ENCODE assay signal across 29 cellular contexts in genomic region chr6:157128235-157128761, GRCh38.
A peak's percentile ranks its signal among the peaks of the same experiment; 100 is the strongest.
DNase-seq lines count a peak whose midpoint lies in the region; ATAC-seq, FAIRE-seq and TF ChIP-seq lines count a peak whose summit lies in the region.
"Had no signal": no experiment of that assay in that cellular context is flagged by ENCODE, and none has a peak within 500 bp of the region (broad histone marks: within the 10 kb centered on the region; RNA-seq: fewer than 3 reads in every experiment).

No MANE protein-coding gene starts in this region.

- H3K9ac ChIP-seq in endothelial cell of umbilical vein (replicated peaks; ENCODE audit: extremely low read depth, insufficient read depth, low read length) (no peak overlapping the region), smooth muscle cell (ENCODE audit: low read depth) (no peak overlapping the region)

- H3K9me1 ChIP-seq in endothelial cell of umbilical vein (replicated peaks; ENCODE audit: control insufficient read depth, extremely low read depth, insufficient read depth, low read length) = no peaks in the 10 kb centered on the region

- intact Hi-C loops in endothelial cell of umbilical vein (cut with micrococcal nuclease) (no loop called here), posterior vena cava (cut with DNase I) (no loop called here)

- H3K27me3 ChIP-seq in endothelial cell of umbilical vein (ENCODE audit: control insufficient read depth in 2 of 2, insufficient read depth in 2 of 2, low read length in 2 of 2) = no peaks in the 10 kb centered on the region
- H3K27me3 ChIP-seq in smooth muscle cell (ENCODE audit: low read depth) = no peaks in the 10 kb centered on the region
- H3K27me3 ChIP-seq: esophagus muscularis mucosa, foreskin keratinocyte had no signal

- WGBS in smooth muscle cell (ENCODE audit: low lambda C conversion rate) = 95% methylated on average over 5 of the region's 5 CpGs

- H3K27ac ChIP-seq in endothelial cell of umbilical vein (ENCODE audit: insufficient read depth, low read depth, low read length) (peak overlapping the region; percentile 80), smooth muscle cell (ENCODE audit: low read depth) (peak overlapping the region; percentile 11)
- H3K27ac ChIP-seq: C4-2B, esophagus muscularis mucosa, foreskin keratinocyte, WERI-Rb-1 had no signal

- no peak overlapping the region for H3K4me2 ChIP-seq in endothelial cell of umbilical vein (ENCODE audit: insufficient read depth, low read length)
- H3K4me2 ChIP-seq in smooth muscle cell = no peak overlapping the region

- H3K4me3 ChIP-seq in endothelial cell of umbilical vein (replicated peaks in 1 of 3; ENCODE audit: insufficient read depth in 1 of 3, low read depth in 1 of 3, low read length in 3 of 3) (no peak overlapping the region), smooth muscle cell (no peak overlapping the region)
- H3K4me3 ChIP-seq: esophagus muscularis mucosa had no signal

- H3K4me1 ChIP-seq in endothelial cell of umbilical vein (ENCODE audit: control insufficient read depth, extremely low read depth, insufficient read depth, low read length) (peaks cover 17% of the 10 kb centered on the region), smooth muscle cell (ENCODE audit: low read depth) (no peaks in the 10 kb centered on the region)

- H3K9me3 ChIP-seq in endothelial cell of umbilical vein (replicated peaks; ENCODE audit: control insufficient read depth, insufficient read depth, low read length) = no peaks in the 10 kb centered on the region
- no peaks in the 10 kb centered on the region for H3K9me3 ChIP-seq in smooth muscle cell (replicated peaks; ENCODE audit: low read depth)
- H3K9me3 ChIP-seq: esophagus muscularis mucosa had no signal

- DNase-seq in GM12891 (ENCODE audit: insufficient read length, low spot score) = no peak
- peak; percentile 18 for DNase-seq in MV-4-11 (lab: John Stamatoyannopoulos, UW)
- DNase-seq in endothelial cell of umbilical vein (ENCODE audit: low read depth, low spot score) = peak; percentile 17
- no peak for DNase-seq in smooth muscle cell (lab: John Stamatoyannopoulos, UW; ENCODE audit: unreplicated experiment)
- no peak for DNase-seq in activated CD8-positive, alpha-beta memory T cell treated with anti-CD3 and anti-CD28 coated beads, Interleukin-2, amount 50 U/mL, for 48 hours
- no peak for DNase-seq in posterior vena cava (ENCODE audit: low spot score)
- DNase-seq: activated CD8-positive, alpha-beta memory T cell treated with anti-CD3 and anti-CD28 coated beads, Interleukin-2, amount 10 ng/mL, durations not matched to agents 7 days and 5 days; activated naive CD4-positive, alpha-beta T cell treated with anti-CD3 and anti-CD28 coated beads for 36 hours; activated T-cell treated with anti-CD3 and anti-CD28 coated beads, Interleukin-2, amount 50 U/mL, for 72 hours; amygdala; DND-41; endodermal cell; foreskin keratinocyte; GOT3; mesendoderm; NCI-H1417; NCI-H2029 treated with DMSO at 0.1 percent for 48 hours; NCI-H345; NCI-H748 treated with DMSO at 0.1 percent for 48 hours; stimulated activated CD4-positive, alpha-beta T cell treated with anti-CD3 and anti-CD28 coated beads, Interleukin-2, amount 100 ng/mL, for 24 hours; SW 1271; T-helper 9 cell; WERI-Rb-1 had no signal

- H4K20me1 ChIP-seq in endothelial cell of umbilical vein (replicated peaks; ENCODE audit: control insufficient read depth, extremely low read depth, insufficient read depth, low read length) (no peaks in the 10 kb centered on the region), smooth muscle cell (ENCODE audit: low read depth) (peaks cover 20% of the 10 kb centered on the region)

- TF ChIP-seq POLR2A in GM12891 (IDR thresholded peaks at IDR 0.05; ENCODE audit: low read depth, low read length) (no peak), endothelial cell of umbilical vein (IDR thresholded peaks at IDR 0.05; ENCODE audit: low read depth, low read length) (no peak)

- H3F3A ChIP-seq in smooth muscle cell (ENCODE audit: low read depth) = no peaks in the 10 kb centered on the region

- POLR2A ChIA-PET in endothelial cell of umbilical vein (lab: Charles Lee) = interaction anchor here (0.7 to 0.9 kb wide), 2 partner anchors 16 to 74 kb away, joined by 3 read pairs; no protein-coding TSS in a partner anchor

- dilution Hi-C loops in endothelial cell of umbilical vein (cut with MboI; ENCODE audit: extremely low pct_ligation_motif_present, low sequenced_read_pairs) = no loop called here

- CTCF ChIA-PET in endothelial cell of umbilical vein (lab: Charles Lee) = interaction anchor here (0.8 to 3.6 kb wide), 8 partner anchors 11 to 94 kb away, joined by 3 to 14 read pairs (median 5); no protein-coding TSS in a partner anchor

- no peak overlapping the region for H2AFZ ChIP-seq in endothelial cell of umbilical vein (ENCODE audit: low read depth, low read length)
- no peak overlapping the region for H2AFZ ChIP-seq in smooth muscle cell (ENCODE audit: low read depth)

- TF ChIP-seq CTCF in endothelial cell of umbilical vein (IDR thresholded peaks at IDR 0.05; ENCODE audit: extremely low read depth in 1 of 2, insufficient read depth in 1 of 2, low read depth in 1 of 2, low read length in 2 of 2) = no peak
- no peak for TF ChIP-seq CTCF in smooth muscle cell (IDR thresholded peaks at IDR 0.05; ENCODE audit: borderline replicate concordance, insufficient read depth, poor library complexity, severe bottlenecking)

- H3K79me2 ChIP-seq in endothelial cell of umbilical vein (ENCODE audit: control insufficient read depth, insufficient read depth, low read length) (no peaks in the 10 kb centered on the region), smooth muscle cell (ENCODE audit: low read depth) (peaks cover 7% of the 10 kb centered on the region)

- FAIRE-seq in GM12891 (lab: Jason Lieb, UNC) (no peak), endothelial cell of umbilical vein (lab: Jason Lieb, UNC) (peak; percentile 74)
- FAIRE-seq: bronchial epithelial cell, RCC 7860 had no signal

- H3K36me3 ChIP-seq in endothelial cell of umbilical vein (ENCODE audit: control insufficient read depth in 2 of 2, extremely low read depth in 1 of 2, insufficient read depth in 2 of 2, low read length in 2 of 2) = peaks cover 0 to 3% of the 10 kb centered on the region in 2 experiments
- peaks cover under 1% of the 10 kb centered on the region for H3K36me3 ChIP-seq in smooth muscle cell (ENCODE audit: low read depth)

- no peak for ATAC-seq in GM21423 (IDR thresholded peaks at IDR 0.05; ENCODE audit: unreplicated experiment)
- ATAC-seq: activated CD8-positive, alpha-beta memory T cell treated with anti-CD3 and anti-CD28 coated beads, Interleukin-2, amount 10 ng/mL, durations not matched to agents 7 days and 5 days; activated T-cell treated with anti-CD3 and anti-CD28 coated beads, Interleukin-2, amount 50 U/mL, for 72 hours; foreskin keratinocyte; left lobe of liver had no signal

- no TSS peak for BruUV-seq in endothelial cell of umbilical vein (replicated peaks; lab: Mats Ljungman, UMichigan)

TF ChIP-seq in GM12891, 5 proteins besides CTCF, POLR2A, EP300 and RAD21:
- TF ChIP-seq POU2F2 (IDR thresholded peaks at IDR 0.05; ENCODE audit: low read depth, low read length) = no peak
- no peak for TF ChIP-seq PAX5 (IDR thresholded peaks at IDR 0.05; ENCODE audit: insufficient read depth, low read length, severe bottlenecking)
- peak; percentile 22; the same call in 1 of the 2 replicates for TF ChIP-seq SPI1 (IDR thresholded peaks at IDR 0.05; ENCODE audit: low read depth, low read length)
- TF ChIP-seq POLR2AphosphoS5 (IDR thresholded peaks at IDR 0.05; ENCODE audit: low read depth, low read length) = no peak
- TF ChIP-seq TAF1 (IDR thresholded peaks at IDR 0.05; ENCODE audit: low read depth, low read length) = no peak

TF ChIP-seq in endothelial cell of umbilical vein, 7 proteins besides CTCF, POLR2A, EP300 and RAD21:
- TF ChIP-seq JUN (IDR thresholded peaks at IDR 0.05; ENCODE audit: borderline replicate concordance, insufficient read depth, insufficient read length, low read depth) = no peak
- no peak for TF ChIP-seq MAX (IDR thresholded peaks at IDR 0.05; ENCODE audit: insufficient read depth, insufficient read length)
- TF ChIP-seq GATA2 (IDR thresholded peaks at IDR 0.05; ENCODE audit: insufficient read depth, insufficient read length, low read depth, low read length) = no peak
- TF ChIP-seq EZH2 (IDR thresholded peaks at IDR 0.05; ENCODE audit: borderline replicate concordance, low read depth, low read length, severe bottlenecking) = no peak
- no peak for TF ChIP-seq FOS (IDR thresholded peaks at IDR 0.05; ENCODE audit: borderline replicate concordance, insufficient read depth, low read length)
- no peak for TF ChIP-seq MYC (IDR thresholded peaks at IDR 0.05; ENCODE audit: low read depth, low read length)
- TF ChIP-seq POLR2AphosphoS5 (IDR thresholded peaks at IDR 0.05; ENCODE audit: insufficient read depth, low read depth, low read length) = no peak
TF ChIP-seq in endothelial cell of umbilical vein: peak in this region for 0.

Comparison
In these comparisons a context has a peak if more than half of its experiments do, and no peak if none do; other contexts are left out.
1. DNase-seq: peak in MV-4-11 (single experiment) and endothelial cell of umbilical vein (single experiment); none in GM12891 (single experiment), smooth muscle cell (single experiment), activated CD8-positive, alpha-beta memory T cell treated with anti-CD3 and anti-CD28 coated beads, Interleukin-2, amount 50 U/mL, for 48 hours (single experiment) and posterior vena cava (single experiment).